In genomic region chr10:23994459-23995046, GRCh38 we compare ENCODE assay signal across 8 cellular contexts.
DNase-seq lines count a peak whose midpoint lies in the region; ATAC-seq lines count a peak whose summit lies in the region.

No MANE protein-coding gene starts in this region.

- H3K4me3 ChIP-seq in adipocyte (ENCODE audit: low read length) (no peak overlapping the region), right cardiac atrium (ENCODE audit: low read length) (no peak overlapping the region)

- H3K36me3 ChIP-seq in adipocyte (ENCODE audit: control insufficient read depth, insufficient read depth, low read length, severe bottlenecking), result no peaks in the 10 kb centered on the region

- H3K9me3 ChIP-seq in adipocyte (ENCODE audit: control insufficient read depth, low read length) (no peaks in the 10 kb centered on the region), right cardiac atrium (ENCODE audit: control insufficient read depth, low read length) (no peaks in the 10 kb centered on the region)

- intact Hi-C loops in right cardiac atrium (cut with DNase I), result loop anchor here (5.0 to 10.0 kb wide), 7 partner anchors 203 to 530 kb away; no protein-coding TSS in a partner anchor

- H3K27me3 ChIP-seq in adipocyte (replicated peaks; ENCODE audit: control insufficient read depth, insufficient read depth, low read length) (no peaks in the 10 kb centered on the region), right cardiac atrium (ENCODE audit: control insufficient read depth, insufficient read depth) (no peaks in the 10 kb centered on the region)

- no peak overlapping the region for H3K27ac ChIP-seq in right cardiac atrium (ENCODE audit: low read length)

- H3K9ac ChIP-seq in adipocyte (ENCODE audit: low read length), result no peak overlapping the region

- WGBS in right cardiac atrium, result 29% methylated on average over 6 of the region's 6 CpGs

- ATAC-seq in GM21619 (IDR thresholded peaks at IDR 0.05; ENCODE audit: unreplicated experiment), result peak; percentile 53
- peak; percentile 74 to 78 for ATAC-seq in right cardiac atrium
- no peak for ATAC-seq in GM21360 (IDR thresholded peaks at IDR 0.05; ENCODE audit: unreplicated experiment)

- no peaks in the 10 kb centered on the region for H3K4me1 ChIP-seq in adipocyte (ENCODE audit: control insufficient read depth, insufficient read depth, low read length)
- H3K4me1 ChIP-seq in right cardiac atrium (ENCODE audit: control insufficient read depth, insufficient read depth, low read length), result no peaks in the 10 kb centered on the region

- DNase-seq in NCI-H1417 (lab: John Stamatoyannopoulos, UW), result peak; percentile 2 to 43 (median 26)
- no peak for DNase-seq in NCI-H1417 treated with DMSO at 0.1 percent for 48 hours (lab: John Stamatoyannopoulos, UW)
- peak; percentile 23 for DNase-seq in MV-4-11 (lab: John Stamatoyannopoulos, UW)
- peak; percentile 71 for DNase-seq in adipocyte (ENCODE audit: low read depth)
- DNase-seq in right cardiac atrium, result peak in 2 of 3 donors; percentile 45 to 74
- peak; percentile 4 for DNase-seq in stimulated activated CD4-positive, alpha-beta T cell treated with anti-CD3 and anti-CD28 coated beads, Interleukin-12 subunit alpha, Interleukin-12 subunit beta, amount 100 ng/mL, for 4 hours
